In genomic region chr15:45641374-45641778, GRCh38 we compare ENCODE assay signal across 1 cellular context.
TF ChIP-seq lines count a peak whose summit lies in the region.

No MANE protein-coding gene starts in this region.

TF ChIP-seq in HepG2, 621 proteins besides CTCF, POLR2A, EP300 and RAD21 (continued from another document):
- TF ChIP-seq, protein P1, sequence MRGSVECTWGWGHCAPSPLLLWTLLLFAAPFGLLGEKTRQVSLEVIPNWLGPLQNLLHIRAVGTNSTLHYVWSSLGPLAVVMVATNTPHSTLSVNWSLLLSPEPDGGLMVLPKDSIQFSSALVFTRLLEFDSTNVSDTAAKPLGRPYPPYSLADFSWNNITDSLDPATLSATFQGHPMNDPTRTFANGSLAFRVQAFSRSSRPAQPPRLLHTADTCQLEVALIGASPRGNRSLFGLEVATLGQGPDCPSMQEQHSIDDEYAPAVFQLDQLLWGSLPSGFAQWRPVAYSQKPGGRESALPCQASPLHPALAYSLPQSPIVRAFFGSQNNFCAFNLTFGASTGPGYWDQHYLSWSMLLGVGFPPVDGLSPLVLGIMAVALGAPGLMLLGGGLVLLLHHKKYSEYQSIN (CRISPR knock-in tag; IDR thresholded peaks at IDR 0.05; ENCODE audit: borderline replicate concordance), result no peak
- peak; percentile 69 for TF ChIP-seq IKZF5 (CRISPR knock-in tag; IDR thresholded peaks at IDR 0.05)
- no peak for TF ChIP-seq PRPF4 (IDR thresholded peaks at IDR 0.05; ENCODE audit: low read depth, low read length, poor library complexity, severe bottlenecking)
- peak; percentile 90 for TF ChIP-seq FOSL2 (CRISPR knock-in tag; IDR thresholded peaks at IDR 0.05)
- peak; percentile 50 for TF ChIP-seq POGZ (CRISPR knock-in tag; IDR thresholded peaks at IDR 0.05)
- no peak for TF ChIP-seq ZNF276 (CRISPR knock-in tag; IDR thresholded peaks at IDR 0.05; ENCODE audit: low read depth)
- no peak for TF ChIP-seq ZNF124 (CRISPR knock-in tag; IDR thresholded peaks at IDR 0.05)
- TF ChIP-seq ZNF605 (CRISPR knock-in tag; IDR thresholded peaks at IDR 0.05), result no peak
- 0 out of 2 replicates have a peak, but pooled peaks have one; percentile 19 for TF ChIP-seq GABPB1 (CRISPR knock-in tag; IDR thresholded peaks at IDR 0.05)
- peak; percentile 72; the same call in 1 of the 2 replicates for TF ChIP-seq ETV5 (CRISPR knock-in tag; IDR thresholded peaks at IDR 0.05; ENCODE audit: borderline replicate concordance)
- TF ChIP-seq NR1H2 (CRISPR knock-in tag; IDR thresholded peaks at IDR 0.05; ENCODE audit: borderline replicate concordance, low read depth), result no peak
- peak; percentile 96 for TF ChIP-seq ZNF644 (CRISPR knock-in tag; IDR thresholded peaks at IDR 0.05; ENCODE audit: low read depth)
- TF ChIP-seq RARG (CRISPR knock-in tag; IDR thresholded peaks at IDR 0.05; ENCODE audit: low read depth), result no peak
- no peak for TF ChIP-seq FIP1L1 (IDR thresholded peaks at IDR 0.05; ENCODE audit: borderline replicate concordance, insufficient read depth, low read depth, low read length)
- TF ChIP-seq, protein P2, sequence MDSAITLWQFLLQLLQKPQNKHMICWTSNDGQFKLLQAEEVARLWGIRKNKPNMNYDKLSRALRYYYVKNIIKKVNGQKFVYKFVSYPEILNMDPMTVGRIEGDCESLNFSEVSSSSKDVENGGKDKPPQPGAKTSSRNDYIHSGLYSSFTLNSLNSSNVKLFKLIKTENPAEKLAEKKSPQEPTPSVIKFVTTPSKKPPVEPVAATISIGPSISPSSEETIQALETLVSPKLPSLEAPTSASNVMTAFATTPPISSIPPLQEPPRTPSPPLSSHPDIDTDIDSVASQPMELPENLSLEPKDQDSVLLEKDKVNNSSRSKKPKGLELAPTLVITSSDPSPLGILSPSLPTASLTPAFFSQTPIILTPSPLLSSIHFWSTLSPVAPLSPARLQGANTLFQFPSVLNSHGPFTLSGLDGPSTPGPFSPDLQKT (CRISPR knock-in tag; IDR thresholded peaks at IDR 0.05; ENCODE audit: borderline replicate concordance), result no peak
- TF ChIP-seq ASH2L (IDR thresholded peaks at IDR 0.05; ENCODE audit: insufficient read length, low read depth, low read length), result peak; percentile 47
- TF ChIP-seq CREB1 (IDR thresholded peaks at IDR 0.05), result no peak
- TF ChIP-seq CREB1 (CRISPR knock-in tag; IDR thresholded peaks at IDR 0.05), result peak; percentile 70
- TF ChIP-seq, protein P3, sequence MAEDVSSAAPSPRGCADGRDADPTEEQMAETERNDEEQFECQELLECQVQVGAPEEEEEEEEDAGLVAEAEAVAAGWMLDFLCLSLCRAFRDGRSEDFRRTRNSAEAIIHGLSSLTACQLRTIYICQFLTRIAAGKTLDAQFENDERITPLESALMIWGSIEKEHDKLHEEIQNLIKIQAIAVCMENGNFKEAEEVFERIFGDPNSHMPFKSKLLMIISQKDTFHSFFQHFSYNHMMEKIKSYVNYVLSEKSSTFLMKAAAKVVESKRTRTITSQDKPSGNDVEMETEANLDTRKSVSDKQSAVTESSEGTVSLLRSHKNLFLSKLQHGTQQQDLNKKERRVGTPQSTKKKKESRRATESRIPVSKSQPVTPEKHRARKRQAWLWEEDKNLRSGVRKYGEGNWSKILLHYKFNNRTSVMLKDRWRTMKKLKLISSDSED (CRISPR knock-in tag; IDR thresholded peaks at IDR 0.05), result no peak
- TF ChIP-seq ELF1 (CRISPR knock-in tag; IDR thresholded peaks at IDR 0.05), result 0 out of 2 replicates have a peak, but pooled peaks have one; percentile 18
- TF ChIP-seq, protein P4, sequence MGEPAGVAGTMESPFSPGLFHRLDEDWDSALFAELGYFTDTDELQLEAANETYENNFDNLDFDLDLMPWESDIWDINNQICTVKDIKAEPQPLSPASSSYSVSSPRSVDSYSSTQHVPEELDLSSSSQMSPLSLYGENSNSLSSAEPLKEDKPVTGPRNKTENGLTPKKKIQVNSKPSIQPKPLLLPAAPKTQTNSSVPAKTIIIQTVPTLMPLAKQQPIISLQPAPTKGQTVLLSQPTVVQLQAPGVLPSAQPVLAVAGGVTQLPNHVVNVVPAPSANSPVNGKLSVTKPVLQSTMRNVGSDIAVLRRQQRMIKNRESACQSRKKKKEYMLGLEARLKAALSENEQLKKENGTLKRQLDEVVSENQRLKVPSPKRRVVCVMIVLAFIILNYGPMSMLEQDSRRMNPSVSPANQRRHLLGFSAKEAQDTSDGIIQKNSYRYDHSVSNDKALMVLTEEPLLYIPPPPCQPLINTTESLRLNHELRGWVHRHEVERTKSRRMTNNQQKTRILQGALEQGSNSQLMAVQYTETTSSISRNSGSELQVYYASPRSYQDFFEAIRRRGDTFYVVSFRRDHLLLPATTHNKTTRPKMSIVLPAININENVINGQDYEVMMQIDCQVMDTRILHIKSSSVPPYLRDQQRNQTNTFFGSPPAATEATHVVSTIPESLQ (CRISPR knock-in tag; conservative IDR thresholded peaks at IDR 0.05), result no peak
- no peak for TF ChIP-seq ZC3H4 (CRISPR knock-in tag; IDR thresholded peaks at IDR 0.05; ENCODE audit: borderline replicate concordance)
- no peak for TF ChIP-seq MED13 (CRISPR knock-in tag; IDR thresholded peaks at IDR 0.05)
- TF ChIP-seq TCF7 (IDR thresholded peaks at IDR 0.05; ENCODE audit: low read depth), result 0 out of 2 replicates have a peak, but pooled peaks have one; percentile 13
- no peak for TF ChIP-seq NCOR1 (IDR thresholded peaks at IDR 0.05; ENCODE audit: borderline replicate concordance, low read length)
- peak; percentile 29; the same call in 1 of the 2 replicates for TF ChIP-seq DMAP1 (CRISPR knock-in tag; IDR thresholded peaks at IDR 0.05)
- TF ChIP-seq MATR3 (CRISPR knock-in tag; IDR thresholded peaks at IDR 0.05), result no peak
- no peak for TF ChIP-seq KLF12 (CRISPR knock-in tag; IDR thresholded peaks at IDR 0.05; ENCODE audit: borderline replicate concordance)
- TF ChIP-seq NKX3-1 (CRISPR knock-in tag; IDR thresholded peaks at IDR 0.05), result no peak
- TF ChIP-seq MIER3 (CRISPR knock-in tag; IDR thresholded peaks at IDR 0.05; ENCODE audit: borderline replicate concordance), result peak; percentile 37; the same call in 1 of the 2 replicates
- TF ChIP-seq ZNF121 (CRISPR knock-in tag; IDR thresholded peaks at IDR 0.05), result 0 out of 2 replicates have a peak, but pooled peaks have one; percentile 36
- no peak for TF ChIP-seq SYNCRIP (IDR thresholded peaks at IDR 0.05; ENCODE audit: insufficient read depth, low read depth, low read length)
- TF ChIP-seq SRSF1 (optimal IDR thresholded peaks at IDR 0.05; ENCODE audit: low read depth, low read length), result no peak
- peak; percentile 73 for TF ChIP-seq SMAD3 (CRISPR knock-in tag; IDR thresholded peaks at IDR 0.05)
- 0 out of 2 replicates have a peak, but pooled peaks have one; percentile 37 for TF ChIP-seq PATZ1 (CRISPR knock-in tag; IDR thresholded peaks at IDR 0.05)
- TF ChIP-seq KDM6A (CRISPR knock-in tag; IDR thresholded peaks at IDR 0.05; ENCODE audit: low read depth), result peak; percentile 49; the same call in 1 of the 2 replicates
- no peak for TF ChIP-seq GATA4 (IDR thresholded peaks at IDR 0.05; ENCODE audit: borderline replicate concordance, low read depth)
- no peak for TF ChIP-seq EEA1 (CRISPR knock-in tag; IDR thresholded peaks at IDR 0.05; ENCODE audit: borderline replicate concordance)
- 0 out of 2 replicates have a peak, but pooled peaks have one; percentile 58 for TF ChIP-seq HNRNPUL1 (IDR thresholded peaks at IDR 0.05; ENCODE audit: low read depth, low read length)
- TF ChIP-seq STAT5B (CRISPR knock-in tag; IDR thresholded peaks at IDR 0.05), result no peak
- TF ChIP-seq ZNF256 (CRISPR knock-in tag; conservative IDR thresholded peaks at IDR 0.05), result no peak
- TF ChIP-seq, protein P5, sequence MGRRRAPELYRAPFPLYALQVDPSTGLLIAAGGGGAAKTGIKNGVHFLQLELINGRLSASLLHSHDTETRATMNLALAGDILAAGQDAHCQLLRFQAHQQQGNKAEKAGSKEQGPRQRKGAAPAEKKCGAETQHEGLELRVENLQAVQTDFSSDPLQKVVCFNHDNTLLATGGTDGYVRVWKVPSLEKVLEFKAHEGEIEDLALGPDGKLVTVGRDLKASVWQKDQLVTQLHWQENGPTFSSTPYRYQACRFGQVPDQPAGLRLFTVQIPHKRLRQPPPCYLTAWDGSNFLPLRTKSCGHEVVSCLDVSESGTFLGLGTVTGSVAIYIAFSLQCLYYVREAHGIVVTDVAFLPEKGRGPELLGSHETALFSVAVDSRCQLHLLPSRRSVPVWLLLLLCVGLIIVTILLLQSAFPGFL (CRISPR knock-in tag; IDR thresholded peaks at IDR 0.05), result no peak
- no peak for TF ChIP-seq SMARCC2 (IDR thresholded peaks at IDR 0.05)
- peak; percentile 44; the same call in 1 of the 2 replicates for TF ChIP-seq THAP11 (CRISPR knock-in tag; IDR thresholded peaks at IDR 0.05)
- no peak for TF ChIP-seq TGIF2 (CRISPR knock-in tag; IDR thresholded peaks at IDR 0.05)
- no peak for TF ChIP-seq ZNF503 (CRISPR knock-in tag; IDR thresholded peaks at IDR 0.05)
- 0 out of 2 replicates have a peak, but pooled peaks have one; percentile 43 for TF ChIP-seq KMT2A (CRISPR knock-in tag; IDR thresholded peaks at IDR 0.05)
- peak; percentile 41; the same call in 1 of the 2 replicates for TF ChIP-seq SALL1 (CRISPR knock-in tag; IDR thresholded peaks at IDR 0.05)
- TF ChIP-seq ZBTB25 (CRISPR knock-in tag; IDR thresholded peaks at IDR 0.05), result peak; percentile 23; the same call in 1 of the 2 replicates
- no peak for TF ChIP-seq FOXA1 (IDR thresholded peaks at IDR 0.05)
- peak; percentile 70 for TF ChIP-seq FOXA1 (CRISPR knock-in tag; IDR thresholded peaks at IDR 0.05)
- peak; percentile 77; the same call in 1 of the 2 replicates for TF ChIP-seq HMG20B (CRISPR knock-in tag; conservative IDR thresholded peaks at IDR 0.05)
- TF ChIP-seq PLRG1 (conservative IDR thresholded peaks at IDR 0.05), result no peak
- TF ChIP-seq YY1 (IDR thresholded peaks at IDR 0.05; ENCODE audit: insufficient read depth, insufficient replicate concordance, low read depth, low read length), result peak; percentile 60
- no peak for TF ChIP-seq RFXAP (CRISPR knock-in tag; IDR thresholded peaks at IDR 0.05; ENCODE audit: borderline replicate concordance)
- 0 out of 2 replicates have a peak, but pooled peaks have one; percentile 15 for TF ChIP-seq ZNF580 (CRISPR knock-in tag; IDR thresholded peaks at IDR 0.05; ENCODE audit: borderline replicate concordance, low read depth)
